11 cellular contexts compared by ENCODE assay signal in genomic region chr1:28163496-28164120, GRCh38. TPM values are rescaled to one million over a fixed set of nuclear protein-coding genes. Genes with fewer than 3 reads are reported as not detected.
A peak's percentile ranks its signal among the peaks of the same experiment; 100 is the strongest.
DNase-seq lines count a peak whose midpoint lies in the region; ATAC-seq and TF ChIP-seq lines count a peak whose summit lies in the region.
"Had no signal": no experiment of that assay in that cellular context is flagged by ENCODE, and none has a peak within 500 bp of the region (broad histone marks: within the 10 kb centered on the region; RNA-seq: fewer than 3 reads in every experiment).

No MANE protein-coding gene starts in this region.

- peak overlapping the region in 45 of 59 donors; percentile 2 to 61 (median 30) for H3K4me3 ChIP-seq in dorsolateral prefrontal cortex
- no peak overlapping the region for H3K4me3 ChIP-seq in mesendoderm (ENCODE audit: low read length)
- H3K4me3 ChIP-seq: body of pancreas, sigmoid colon had no signal

- no peak for TF ChIP-seq CTCF in dorsolateral prefrontal cortex (IDR thresholded peaks at IDR 0.05 in 54 of 56, conservative IDR thresholded peaks at IDR 0.05 in 2 of 56; ENCODE audit: low read depth in 1 of 56, partially characterized antibody in 56 of 56)

- no peak overlapping the region for H3K9ac ChIP-seq in mesendoderm (ENCODE audit: low read length)

- peaks cover 4% of the 10 kb centered on the region for H3K4me1 ChIP-seq in mesendoderm (ENCODE audit: control insufficient read depth, low read depth, low read length)
- H3K4me1 ChIP-seq: body of pancreas had no signal

- no peak overlapping the region for H2BK120ac ChIP-seq in mesendoderm (ENCODE audit: low read depth, low read length)

- no peaks in the 10 kb centered on the region for H3K79me1 ChIP-seq in mesendoderm (ENCODE audit: low read length)

- no peak overlapping the region for H3K18ac ChIP-seq in mesendoderm (ENCODE audit: low read length)

- no peak overlapping the region for H2BK5ac ChIP-seq in mesendoderm (ENCODE audit: low read length)

- no CpG with 5 or more reads among the region's 3 CpGs for WGBS in mesendoderm (ENCODE audit: extremely low coverage, insufficient coverage, low lambda C conversion rate)

- no peak overlapping the region for H4K5ac ChIP-seq in mesendoderm (ENCODE audit: low read length)

- no peak overlapping the region for H3K4me2 ChIP-seq in mesendoderm (ENCODE audit: low read length)

- no peak overlapping the region for H3K23ac ChIP-seq in mesendoderm (ENCODE audit: low read length)

- no peak for TF ChIP-seq POLR2A in erythroblast (IDR thresholded peaks at IDR 0.05; ENCODE audit: low read length)

- no peak overlapping the region for H2AK5ac ChIP-seq in mesendoderm (ENCODE audit: low read length)

- H3K27ac ChIP-seq in dorsolateral prefrontal cortex (peak overlapping the region; percentile 41 to 92 (median 86)), mesendoderm (ENCODE audit: low read depth, low read length) (no peak overlapping the region), temporal lobe (ENCODE audit: low read depth, low read length) (peak overlapping the region; percentile 85)
- H3K27ac ChIP-seq: body of pancreas had no signal

- H3K36me3 ChIP-seq in mesendoderm (ENCODE audit: control insufficient read depth, insufficient read depth, low read length) = no peaks in the 10 kb centered on the region
- H3K36me3 ChIP-seq: sigmoid colon had no signal

- DNase-seq in NCI-H446 (lab: John Stamatoyannopoulos, UW) (peak; percentile 32 to 77), dorsolateral prefrontal cortex (peak; percentile 8 to 86 (median 70)), mesendoderm (peak; percentile 81), HUDEP-2 (lab: John Stamatoyannopoulos, UW; ENCODE audit: unreplicated experiment in 76 of 76) (no peak), erythroblast (lab: John Stamatoyannopoulos, UW) (no peak)
- DNase-seq: body of pancreas; CD8-positive, alpha-beta memory T cell; sigmoid colon; stimulated activated naive CD8-positive, alpha-beta T cell treated with anti-CD3 and anti-CD28 coated beads, Interleukin-15, amount 100 ng/mL, for 72 hours had no signal

- H3K56ac ChIP-seq in mesendoderm (ENCODE audit: low read length) = no peak overlapping the region

- no peak overlapping the region for H2BK15ac ChIP-seq in mesendoderm (replicated peaks; ENCODE audit: low read depth)

- intact Hi-C loops in dorsolateral prefrontal cortex (cut with DNase I) = loop anchor here (5.0 kb wide), 2 partner anchors 44 to 71 kb away; no protein-coding TSS in a partner anchor

- no peak for ATAC-seq in GM18517 (IDR thresholded peaks at IDR 0.05; ENCODE audit: unreplicated experiment)
- ATAC-seq: body of pancreas; stimulated activated naive CD8-positive, alpha-beta T cell treated with anti-CD3 and anti-CD28 coated beads, Interleukin-15, amount 100 ng/mL, for 72 hours had no signal

- no peak overlapping the region for H3K4ac ChIP-seq in mesendoderm (ENCODE audit: low read depth, low read length)

- no peak overlapping the region for H4K8ac ChIP-seq in mesendoderm (ENCODE audit: low read depth, low read length)

- H3K27me3 ChIP-seq in dorsolateral prefrontal cortex (no peaks in the 10 kb centered on the region), mesendoderm (ENCODE audit: insufficient read depth, low read length, poor library complexity) (no peaks in the 10 kb centered on the region)
- H3K27me3 ChIP-seq: body of pancreas, sigmoid colon had no signal

- no peaks in the 10 kb centered on the region for H3K79me2 ChIP-seq in mesendoderm (ENCODE audit: control insufficient read depth, insufficient read depth, low read length)

RNA-seq across cellular contexts. Expression of gene PTAFR, which starts 12.9 kb away (rescaled TPM):
- total RNA-seq in dorsolateral prefrontal cortex (1 to 10 TPM in 118 of 120 experiments, under 1 TPM in 2; 0.76 to 9.2 (median 3.8) TPM), temporal lobe (0.74 TPM)
- 0.59 TPM for polyA plus RNA-seq in mesendoderm (2013, experiment 1 of 2)
- polyA plus RNA-seq in mesendoderm (2013, experiment 2 of 2) = 0.81 TPM

Comparison
In these comparisons a context has a peak if more than half of its experiments do, and no peak if none do; other contexts are left out.
1. DNase-seq: peak in NCI-H446 (2 of 2), dorsolateral prefrontal cortex (10 of 10) and mesendoderm (single experiment); none in HUDEP-2 (0 of 76) and erythroblast (0 of 2).